In the genomic region with DNA sequence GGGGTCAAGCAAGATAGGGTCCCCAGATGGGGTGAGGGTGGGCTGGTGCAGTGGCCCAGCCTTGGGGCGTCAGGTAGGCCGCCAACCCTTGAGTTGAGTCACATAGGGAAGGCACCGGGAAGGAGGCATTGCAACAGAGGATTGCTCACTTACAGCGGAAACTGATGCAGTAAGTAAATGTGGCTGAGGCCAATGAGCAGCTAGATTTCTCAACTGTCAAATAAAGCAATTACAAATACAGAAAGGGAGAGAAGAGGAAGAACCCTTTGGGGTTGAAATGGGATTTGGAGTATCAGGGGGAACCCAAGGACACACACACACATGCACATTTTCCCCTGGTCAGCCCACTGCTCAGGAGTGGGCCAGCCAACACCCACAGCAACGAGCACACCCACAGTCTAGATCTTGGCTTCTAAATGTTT, we compare ENCODE assay signal across 10 cellular contexts. TPM values are rescaled to one million over a fixed set of nuclear protein-coding genes. Genes with fewer than 3 reads are reported as not detected.
DNase-seq lines count a peak whose midpoint lies in the region; ATAC-seq and TF ChIP-seq lines count a peak whose summit lies in the region.
"Had no signal": no experiment of that assay in that cellular context is flagged by ENCODE, and none has a peak within 500 bp of the region (broad histone marks: within the 10 kb centered on the region; RNA-seq: fewer than 3 reads in every experiment).

No MANE protein-coding gene starts in this region.

- peak overlapping the region; percentile 37 for H3K27ac Mint-ChIP-seq in T-helper 2 cell treated with Interferon-gamma antibody and Interleukin-4, amounts not matched to agents 5 μg/mL and 100 μg/mL, for 36 hours
- H3K27ac Mint-ChIP-seq in WTC11: peak overlapping the region; percentile 40; the same call in 1 of the 2 replicates
- H3K27ac Mint-ChIP-seq in stimulated activated effector memory CD8-positive, alpha-beta T cell treated with anti-CD3 and anti-CD28 coated beads, Interleukin-12 subunit alpha, Interleukin-12 subunit beta, amount 100 ng/mL, for 72 hours: peak overlapping the region; percentile 99
- H3K27ac Mint-ChIP-seq in osteocyte (ENCODE audit: unreplicated experiment): no peak overlapping the region

- CTCF ChIA-PET in WTC11 (lab: Charles Lee): no interaction called here

- no peak for DNase-seq in T-helper 2 cell treated with Interferon-gamma antibody and Interleukin-4, amounts not matched to agents 5 μg/mL and 100 μg/mL, for 36 hours (ENCODE audit: low spot score)
- no peak for DNase-seq in T-helper 2 cell
- DNase-seq in WTC11 (ENCODE audit: low spot score): no peak
- DNase-seq in cardiac septum (ENCODE audit: low spot score): peak; percentile 88
- no peak for DNase-seq in stimulated activated effector memory CD8-positive, alpha-beta T cell treated with anti-CD3 and anti-CD28 coated beads, Interleukin-12 subunit alpha, Interleukin-12 subunit beta, amount 100 ng/mL, for 72 hours (ENCODE audit: low spot score in 2 of 2)
- DNase-seq in osteocyte (ENCODE audit: extremely low spot score, unreplicated experiment): no peak
- no peak for DNase-seq in T-helper 9 cell
- DNase-seq: central memory CD4-positive, alpha-beta T cell; NCI-H446 had no signal

- peaks cover 13% of the 10 kb centered on the region for H3K36me3 Mint-ChIP-seq in T-helper 2 cell treated with Interferon-gamma antibody and Interleukin-4, amounts not matched to agents 5 μg/mL and 100 μg/mL, for 36 hours (ENCODE audit: low read depth)
- H3K36me3 Mint-ChIP-seq in WTC11 (peaks cover 3% of the 10 kb centered on the region; the same call in 1 of the 2 replicates), osteocyte (ENCODE audit: unreplicated experiment) (no peaks in the 10 kb centered on the region)
- H3K36me3 Mint-ChIP-seq in stimulated activated effector memory CD8-positive, alpha-beta T cell treated with anti-CD3 and anti-CD28 coated beads, Interleukin-12 subunit alpha, Interleukin-12 subunit beta, amount 100 ng/mL, for 72 hours: peaks cover 94% of the 10 kb centered on the region

- intact Hi-C loops in cardiac septum (cut with DNase I): no loop called here

- no peak overlapping the region for H3K4me3 Mint-ChIP-seq in T-helper 2 cell treated with Interferon-gamma antibody and Interleukin-4, amounts not matched to agents 5 μg/mL and 100 μg/mL, for 36 hours
- H3K4me3 Mint-ChIP-seq in WTC11 (no peak overlapping the region), osteocyte (ENCODE audit: unreplicated experiment) (no peak overlapping the region)
- H3K4me3 Mint-ChIP-seq in stimulated activated effector memory CD8-positive, alpha-beta T cell treated with anti-CD3 and anti-CD28 coated beads, Interleukin-12 subunit alpha, Interleukin-12 subunit beta, amount 100 ng/mL, for 72 hours: peak overlapping the region; percentile 76

- peaks cover 74% of the 10 kb centered on the region for H3K4me1 Mint-ChIP-seq in T-helper 2 cell treated with Interferon-gamma antibody and Interleukin-4, amounts not matched to agents 5 μg/mL and 100 μg/mL, for 36 hours (ENCODE audit: low read depth)
- peaks cover 51% of the 10 kb centered on the region for H3K4me1 Mint-ChIP-seq in WTC11
- peaks cover 91% of the 10 kb centered on the region for H3K4me1 Mint-ChIP-seq in stimulated activated effector memory CD8-positive, alpha-beta T cell treated with anti-CD3 and anti-CD28 coated beads, Interleukin-12 subunit alpha, Interleukin-12 subunit beta, amount 100 ng/mL, for 72 hours
- peaks cover 61% of the 10 kb centered on the region for H3K4me1 Mint-ChIP-seq in osteocyte (ENCODE audit: unreplicated experiment)

- POLR2A ChIA-PET in WTC11 (lab: Charles Lee): no interaction called here

- no peaks in the 10 kb centered on the region for H3K27me3 Mint-ChIP-seq in T-helper 2 cell treated with Interferon-gamma antibody and Interleukin-4, amounts not matched to agents 5 μg/mL and 100 μg/mL, for 36 hours (ENCODE audit: low read depth)
- no peaks in the 10 kb centered on the region for H3K27me3 Mint-ChIP-seq in WTC11 (ENCODE audit: low read depth)
- H3K27me3 Mint-ChIP-seq in osteocyte (ENCODE audit: unreplicated experiment): no peaks in the 10 kb centered on the region

- TF ChIP-seq CTCF in WTC11 (IDR thresholded peaks at IDR 0.05) (no peak), osteocyte (IDR thresholded peaks at IDR 0.05) (no peak)

- no peaks in the 10 kb centered on the region for H3K9me3 Mint-ChIP-seq in T-helper 2 cell treated with Interferon-gamma antibody and Interleukin-4, amounts not matched to agents 5 μg/mL and 100 μg/mL, for 36 hours
- H3K9me3 Mint-ChIP-seq in WTC11 (no peaks in the 10 kb centered on the region), osteocyte (ENCODE audit: unreplicated experiment) (no peaks in the 10 kb centered on the region)
- H3K9me3 Mint-ChIP-seq in stimulated activated effector memory CD8-positive, alpha-beta T cell treated with anti-CD3 and anti-CD28 coated beads, Interleukin-12 subunit alpha, Interleukin-12 subunit beta, amount 100 ng/mL, for 72 hours: no peaks in the 10 kb centered on the region

- ATAC-seq in WTC11: no peak
- no peak for ATAC-seq in stimulated activated effector memory CD8-positive, alpha-beta T cell treated with anti-CD3 and anti-CD28 coated beads, Interleukin-12 subunit alpha, Interleukin-12 subunit beta, amount 100 ng/mL, for 72 hours
- no peak for ATAC-seq in HG03354 (IDR thresholded peaks at IDR 0.05; ENCODE audit: poor library complexity, severe bottlenecking, unreplicated experiment)

TF ChIP-seq in WTC11, 78 proteins besides CTCF, POLR2A, EP300 and RAD21 (continues in another document):
- no peak for TF ChIP-seq NR2C2 (CRISPR knock-in tag; IDR thresholded peaks at IDR 0.05)
- TF ChIP-seq, protein P1, sequence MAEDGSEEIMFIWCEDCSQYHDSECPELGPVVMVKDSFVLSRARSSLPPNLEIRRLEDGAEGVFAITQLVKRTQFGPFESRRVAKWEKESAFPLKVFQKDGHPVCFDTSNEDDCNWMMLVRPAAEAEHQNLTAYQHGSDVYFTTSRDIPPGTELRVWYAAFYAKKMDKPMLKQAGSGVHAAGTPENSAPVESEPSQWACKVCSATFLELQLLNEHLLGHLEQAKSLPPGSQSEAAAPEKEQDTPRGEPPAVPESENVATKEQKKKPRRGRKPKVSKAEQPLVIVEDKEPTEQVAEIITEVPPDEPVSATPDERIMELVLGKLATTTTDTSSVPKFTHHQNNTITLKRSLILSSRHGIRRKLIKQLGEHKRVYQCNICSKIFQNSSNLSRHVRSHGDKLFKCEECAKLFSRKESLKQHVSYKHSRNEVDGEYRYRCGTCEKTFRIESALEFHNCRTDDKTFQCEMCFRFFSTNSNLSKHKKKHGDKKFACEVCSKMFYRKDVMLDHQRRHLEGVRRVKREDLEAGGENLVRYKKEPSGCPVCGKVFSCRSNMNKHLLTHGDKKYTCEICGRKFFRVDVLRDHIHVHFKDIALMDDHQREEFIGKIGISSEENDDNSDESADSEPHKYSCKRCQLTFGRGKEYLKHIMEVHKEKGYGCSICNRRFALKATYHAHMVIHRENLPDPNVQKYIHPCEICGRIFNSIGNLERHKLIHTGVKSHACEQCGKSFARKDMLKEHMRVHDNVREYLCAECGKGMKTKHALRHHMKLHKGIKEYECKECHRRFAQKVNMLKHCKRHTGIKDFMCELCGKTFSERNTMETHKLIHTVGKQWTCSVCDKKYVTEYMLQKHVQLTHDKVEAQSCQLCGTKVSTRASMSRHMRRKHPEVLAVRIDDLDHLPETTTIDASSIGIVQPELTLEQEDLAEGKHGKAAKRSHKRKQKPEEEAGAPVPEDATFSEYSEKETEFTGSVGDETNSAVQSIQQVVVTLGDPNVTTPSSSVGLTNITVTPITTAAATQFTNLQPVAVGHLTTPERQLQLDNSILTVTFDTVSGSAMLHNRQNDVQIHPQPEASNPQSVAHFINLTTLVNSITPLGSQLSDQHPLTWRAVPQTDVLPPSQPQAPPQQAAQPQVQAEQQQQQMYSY (CRISPR knock-in tag; IDR thresholded peaks at IDR 0.05): no peak
- no peak for TF ChIP-seq ARID4B (CRISPR knock-in tag; IDR thresholded peaks at IDR 0.05; ENCODE audit: borderline replicate concordance)
- no peak for TF ChIP-seq SMAD4 (CRISPR knock-in tag; IDR thresholded peaks at IDR 0.05)

RNA-seq across cellular contexts. Expression of gene CHSY1, which starts 44.0 kb away (rescaled TPM):
- total RNA-seq in WTC11 (2021) (56.3 to 59.1 TPM (median 57.4 TPM) in 3 replicates), cardiac septum (17.5 TPM), osteocyte (39.7 and 41.1 TPM in 2 replicates)
